Comparison of ENCODE assay signal across 2 cellular contexts in the genomic region with DNA sequence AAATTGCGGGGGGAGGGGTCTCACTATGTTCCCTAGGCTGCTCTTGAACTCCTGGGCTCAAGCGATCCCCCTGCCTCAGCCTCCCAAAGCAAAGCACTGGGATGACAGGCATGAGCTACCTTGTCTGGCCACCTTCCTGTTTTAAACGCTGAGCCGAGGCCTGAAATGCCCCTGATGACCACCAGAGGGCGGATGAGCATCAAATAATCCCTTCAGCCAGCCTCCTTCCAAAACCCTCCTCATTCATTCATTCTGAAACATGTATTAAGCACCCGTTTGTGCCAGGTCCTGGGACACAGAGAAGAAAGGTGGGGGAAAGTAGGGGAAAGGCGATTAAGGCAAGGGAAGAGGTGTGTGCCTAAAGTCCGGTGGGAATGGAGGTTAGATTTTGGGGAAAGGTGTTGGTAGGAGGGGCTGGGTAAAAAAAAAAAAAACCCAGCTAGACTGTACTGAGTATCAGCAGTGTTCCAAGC.
TF ChIP-seq lines count a peak whose summit lies in the region.

No MANE protein-coding gene starts in this region.

TF ChIP-seq in HEK293, 187 proteins besides CTCF, POLR2A, EP300 and RAD21 (continued from another document):
- TF ChIP-seq ZNF341 (tag by site-specific recombination; IDR thresholded peaks at IDR 0.05; ENCODE audit: low read depth) (no peak), ZNF416 (tag by site-specific recombination; IDR thresholded peaks at IDR 0.05) (no peak), ZNF214 (tag by site-specific recombination; IDR thresholded peaks at IDR 0.05; ENCODE audit: borderline replicate concordance) (no peak), ZNF548 (tag by site-specific recombination; IDR thresholded peaks at IDR 0.05) (no peak), ZNF433 (tag by site-specific recombination; IDR thresholded peaks at IDR 0.05; ENCODE audit: low read depth) (no peak), ZNF654 (tag by site-specific recombination; IDR thresholded peaks at IDR 0.05; ENCODE audit: low read depth) (peak; percentile 56), ZSCAN23 (tag by site-specific recombination; IDR thresholded peaks at IDR 0.05) (no peak), SP7 (tag by site-specific recombination; IDR thresholded peaks at IDR 0.05) (peak; percentile 61), ZNF155 (tag by site-specific recombination; IDR thresholded peaks at IDR 0.05) (no peak), ZNF366 (tag by site-specific recombination; conservative IDR thresholded peaks at IDR 0.05) (peak; percentile 89), ZNF571 (tag by site-specific recombination; IDR thresholded peaks at IDR 0.05) (no peak), ZNF600 (tag by site-specific recombination; IDR thresholded peaks at IDR 0.05) (peak; percentile 12; the same call in 1 of the 2 replicates), ZNF184 (tag by site-specific recombination; IDR thresholded peaks at IDR 0.05) (no peak), ZBTB20 (tag by site-specific recombination; IDR thresholded peaks at IDR 0.05) (0 out of 2 replicates have a peak, but pooled peaks have one; percentile 19), ZNF555 (tag by site-specific recombination; conservative IDR thresholded peaks at IDR 0.05) (no peak), ZNF792 (tag by site-specific recombination; IDR thresholded peaks at IDR 0.05) (0 out of 2 replicates have a peak, but pooled peaks have one; percentile 48), ZNF777 (tag by site-specific recombination; IDR thresholded peaks at IDR 0.05; ENCODE audit: borderline replicate concordance) (no peak), ZNF223 (tag by site-specific recombination; IDR thresholded peaks at IDR 0.05) (no peak), ZFHX2 (tag by site-specific recombination; conservative IDR thresholded peaks at IDR 0.05) (no peak), ZNF585B (tag by site-specific recombination; IDR thresholded peaks at IDR 0.05) (no peak)
- TF ChIP-seq, protein P1, sequence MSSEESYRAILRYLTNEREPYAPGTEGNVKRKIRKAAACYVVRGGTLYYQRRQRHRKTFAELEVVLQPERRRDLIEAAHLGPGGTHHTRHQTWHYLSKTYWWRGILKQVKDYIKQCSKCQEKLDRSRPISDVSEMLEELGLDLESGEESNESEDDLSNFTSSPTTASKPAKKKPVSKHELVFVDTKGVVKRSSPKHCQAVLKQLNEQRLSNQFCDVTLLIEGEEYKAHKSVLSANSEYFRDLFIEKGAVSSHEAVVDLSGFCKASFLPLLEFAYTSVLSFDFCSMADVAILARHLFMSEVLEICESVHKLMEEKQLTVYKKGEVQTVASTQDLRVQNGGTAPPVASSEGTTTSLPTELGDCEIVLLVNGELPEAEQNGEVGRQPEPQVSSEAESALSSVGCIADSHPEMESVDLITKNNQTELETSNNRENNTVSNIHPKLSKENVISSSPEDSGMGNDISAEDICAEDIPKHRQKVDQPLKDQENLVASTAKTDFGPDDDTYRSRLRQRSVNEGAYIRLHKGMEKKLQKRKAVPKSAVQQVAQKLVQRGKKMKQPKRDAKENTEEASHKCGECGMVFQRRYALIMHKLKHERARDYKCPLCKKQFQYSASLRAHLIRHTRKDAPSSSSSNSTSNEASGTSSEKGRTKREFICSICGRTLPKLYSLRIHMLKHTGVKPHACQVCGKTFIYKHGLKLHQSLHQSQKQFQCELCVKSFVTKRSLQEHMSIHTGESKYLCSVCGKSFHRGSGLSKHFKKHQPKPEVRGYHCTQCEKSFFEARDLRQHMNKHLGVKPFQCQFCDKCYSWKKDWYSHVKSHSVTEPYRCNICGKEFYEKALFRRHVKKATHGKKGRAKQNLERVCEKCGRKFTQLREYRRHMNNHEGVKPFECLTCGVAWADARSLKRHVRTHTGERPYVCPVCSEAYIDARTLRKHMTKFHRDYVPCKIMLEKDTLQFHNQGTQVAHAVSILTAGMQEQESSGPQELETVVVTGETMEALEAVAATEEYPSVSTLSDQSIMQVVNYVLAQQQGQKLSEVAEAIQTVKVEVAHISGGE (tag by site-specific recombination; conservative IDR thresholded peaks at IDR 0.05; ENCODE audit: low read depth), result no peak
- TF ChIP-seq, protein P2, sequence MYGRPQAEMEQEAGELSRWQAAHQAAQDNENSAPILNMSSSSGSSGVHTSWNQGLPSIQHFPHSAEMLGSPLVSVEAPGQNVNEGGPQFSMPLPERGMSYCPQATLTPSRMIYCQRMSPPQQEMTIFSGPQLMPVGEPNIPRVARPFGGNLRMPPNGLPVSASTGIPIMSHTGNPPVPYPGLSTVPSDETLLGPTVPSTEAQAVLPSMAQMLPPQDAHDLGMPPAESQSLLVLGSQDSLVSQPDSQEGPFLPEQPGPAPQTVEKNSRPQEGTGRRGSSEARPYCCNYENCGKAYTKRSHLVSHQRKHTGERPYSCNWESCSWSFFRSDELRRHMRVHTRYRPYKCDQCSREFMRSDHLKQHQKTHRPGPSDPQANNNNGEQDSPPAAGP (tag by site-specific recombination; IDR thresholded peaks at IDR 0.05), result no peak

TF ChIP-seq in HepG2, 621 proteins besides CTCF, POLR2A, EP300 and RAD21 (continued from another document and continues in another):
- TF ChIP-seq ZNF367 (CRISPR knock-in tag; IDR thresholded peaks at IDR 0.05; ENCODE audit: borderline replicate concordance) (no peak), KAT8 (CRISPR knock-in tag; IDR thresholded peaks at IDR 0.05) (peak; percentile 36; the same call in 1 of the 2 replicates), RFX5 (IDR thresholded peaks at IDR 0.05; ENCODE audit: low read depth, low read length) (no peak), MEF2D (CRISPR knock-in tag; IDR thresholded peaks at IDR 0.05) (no peak), ZNF629 (CRISPR knock-in tag; conservative IDR thresholded peaks at IDR 0.05) (no peak), HMGA1 (CRISPR knock-in tag; conservative IDR thresholded peaks at IDR 0.05) (no peak), EZH2 (conservative IDR thresholded peaks at IDR 0.05; ENCODE audit: low read depth, low read length) (no peak), SNRNP70 (IDR thresholded peaks at IDR 0.05; ENCODE audit: low read depth, low read length) (no peak), HNRNPK (IDR thresholded peaks at IDR 0.05; ENCODE audit: low read depth, low read length, poor library complexity, severe bottlenecking) (no peak), HNRNPH1 (optimal IDR thresholded peaks at IDR 0.05; ENCODE audit: low read depth, low read length) (no peak), ZNF282 (IDR thresholded peaks at IDR 0.05; ENCODE audit: partially characterized antibody) (no peak), ZNF17 (CRISPR knock-in tag; IDR thresholded peaks at IDR 0.05) (no peak), RBAK (CRISPR knock-in tag; IDR thresholded peaks at IDR 0.05) (no peak), ZNF496 (CRISPR knock-in tag; IDR thresholded peaks at IDR 0.05; ENCODE audit: insufficient replicate concordance) (no peak), ATRX (CRISPR knock-in tag; IDR thresholded peaks at IDR 0.05; ENCODE audit: borderline replicate concordance) (no peak), TSC22D2 (CRISPR knock-in tag; IDR thresholded peaks at IDR 0.05; ENCODE audit: borderline replicate concordance) (no peak), YY1 (IDR thresholded peaks at IDR 0.05; ENCODE audit: insufficient read depth, insufficient replicate concordance, low read depth, low read length) (peak; percentile 11), ZNF616 (CRISPR knock-in tag; IDR thresholded peaks at IDR 0.05; ENCODE audit: low read depth) (no peak), ARHGAP35 (CRISPR knock-in tag; IDR thresholded peaks at IDR 0.05; ENCODE audit: borderline replicate concordance) (no peak), ZNF564 (CRISPR knock-in tag; IDR thresholded peaks at IDR 0.05) (no peak), HHEX (CRISPR knock-in tag; IDR thresholded peaks at IDR 0.05) (no peak), NFRKB (IDR thresholded peaks at IDR 0.05) (no peak), ZNF224 (CRISPR knock-in tag; IDR thresholded peaks at IDR 0.05) (no peak), ZNF768 (CRISPR knock-in tag; IDR thresholded peaks at IDR 0.05) (no peak), NONO (IDR thresholded peaks at IDR 0.05) (no peak), NONO (CRISPR knock-in tag; conservative IDR thresholded peaks at IDR 0.05) (no peak), LCORL (IDR thresholded peaks at IDR 0.05) (no peak), LCORL (CRISPR knock-in tag; IDR thresholded peaks at IDR 0.05) (peak; percentile 36; the same call in 1 of the 2 replicates), KDM2A (CRISPR knock-in tag; IDR thresholded peaks at IDR 0.05; ENCODE audit: borderline replicate concordance, low read depth) (peak; percentile 50; the same call in 1 of the 2 replicates), SMARCE1 (IDR thresholded peaks at IDR 0.05; ENCODE audit: borderline replicate concordance) (no peak)
- TF ChIP-seq, protein P3, sequence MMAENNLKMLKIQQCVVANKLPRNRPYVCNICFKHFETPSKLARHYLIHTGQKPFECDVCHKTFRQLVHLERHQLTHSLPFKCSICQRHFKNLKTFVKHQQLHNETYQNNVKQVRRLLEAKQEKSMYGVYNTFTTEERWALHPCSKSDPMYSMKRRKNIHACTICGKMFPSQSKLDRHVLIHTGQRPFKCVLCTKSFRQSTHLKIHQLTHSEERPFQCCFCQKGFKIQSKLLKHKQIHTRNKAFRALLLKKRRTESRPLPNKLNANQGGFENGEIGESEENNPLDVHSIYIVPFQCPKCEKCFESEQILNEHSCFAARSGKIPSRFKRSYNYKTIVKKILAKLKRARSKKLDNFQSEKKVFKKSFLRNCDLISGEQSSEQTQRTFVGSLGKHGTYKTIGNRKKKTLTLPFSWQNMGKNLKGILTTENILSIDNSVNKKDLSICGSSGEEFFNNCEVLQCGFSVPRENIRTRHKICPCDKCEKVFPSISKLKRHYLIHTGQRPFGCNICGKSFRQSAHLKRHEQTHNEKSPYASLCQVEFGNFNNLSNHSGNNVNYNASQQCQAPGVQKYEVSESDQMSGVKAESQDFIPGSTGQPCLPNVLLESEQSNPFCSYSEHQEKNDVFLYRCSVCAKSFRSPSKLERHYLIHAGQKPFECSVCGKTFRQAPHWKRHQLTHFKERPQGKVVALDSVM (CRISPR knock-in tag; IDR thresholded peaks at IDR 0.05), result peak; percentile 63; the same call in 1 of the 2 replicates
- TF ChIP-seq, protein P4, sequence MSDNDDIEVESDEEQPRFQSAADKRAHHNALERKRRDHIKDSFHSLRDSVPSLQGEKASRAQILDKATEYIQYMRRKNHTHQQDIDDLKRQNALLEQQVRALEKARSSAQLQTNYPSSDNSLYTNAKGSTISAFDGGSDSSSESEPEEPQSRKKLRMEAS (IDR thresholded peaks at IDR 0.05), result peak; percentile 37; the same call in 1 of the 2 replicates
- TF ChIP-seq, protein P5, sequence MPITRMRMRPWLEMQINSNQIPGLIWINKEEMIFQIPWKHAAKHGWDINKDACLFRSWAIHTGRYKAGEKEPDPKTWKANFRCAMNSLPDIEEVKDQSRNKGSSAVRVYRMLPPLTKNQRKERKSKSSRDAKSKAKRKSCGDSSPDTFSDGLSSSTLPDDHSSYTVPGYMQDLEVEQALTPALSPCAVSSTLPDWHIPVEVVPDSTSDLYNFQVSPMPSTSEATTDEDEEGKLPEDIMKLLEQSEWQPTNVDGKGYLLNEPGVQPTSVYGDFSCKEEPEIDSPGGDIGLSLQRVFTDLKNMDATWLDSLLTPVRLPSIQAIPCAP (CRISPR knock-in tag; IDR thresholded peaks at IDR 0.05; ENCODE audit: low read depth), result no peak
- TF ChIP-seq, protein P6, sequence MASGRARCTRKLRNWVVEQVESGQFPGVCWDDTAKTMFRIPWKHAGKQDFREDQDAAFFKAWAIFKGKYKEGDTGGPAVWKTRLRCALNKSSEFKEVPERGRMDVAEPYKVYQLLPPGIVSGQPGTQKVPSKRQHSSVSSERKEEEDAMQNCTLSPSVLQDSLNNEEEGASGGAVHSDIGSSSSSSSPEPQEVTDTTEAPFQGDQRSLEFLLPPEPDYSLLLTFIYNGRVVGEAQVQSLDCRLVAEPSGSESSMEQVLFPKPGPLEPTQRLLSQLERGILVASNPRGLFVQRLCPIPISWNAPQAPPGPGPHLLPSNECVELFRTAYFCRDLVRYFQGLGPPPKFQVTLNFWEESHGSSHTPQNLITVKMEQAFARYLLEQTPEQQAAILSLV (CRISPR knock-in tag; IDR thresholded peaks at IDR 0.05; ENCODE audit: borderline replicate concordance), result no peak
- TF ChIP-seq, protein P7, sequence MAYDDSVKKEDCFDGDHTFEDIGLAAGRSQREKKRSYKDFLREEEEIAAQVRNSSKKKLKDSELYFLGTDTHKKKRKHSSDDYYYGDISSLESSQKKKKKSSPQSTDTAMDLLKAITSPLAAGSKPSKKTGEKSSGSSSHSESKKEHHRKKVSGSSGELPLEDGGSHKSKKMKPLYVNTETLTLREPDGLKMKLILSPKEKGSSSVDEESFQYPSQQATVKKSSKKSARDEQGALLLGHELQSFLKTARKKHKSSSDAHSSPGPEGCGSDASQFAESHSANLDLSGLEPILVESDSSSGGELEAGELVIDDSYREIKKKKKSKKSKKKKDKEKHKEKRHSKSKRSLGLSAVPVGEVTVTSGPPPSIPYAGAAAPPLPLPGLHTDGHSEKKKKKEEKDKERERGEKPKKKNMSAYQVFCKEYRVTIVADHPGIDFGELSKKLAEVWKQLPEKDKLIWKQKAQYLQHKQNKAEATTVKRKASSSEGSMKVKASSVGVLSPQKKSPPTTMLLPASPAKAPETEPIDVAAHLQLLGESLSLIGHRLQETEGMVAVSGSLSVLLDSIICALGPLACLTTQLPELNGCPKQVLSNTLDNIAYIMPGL (CRISPR knock-in tag; IDR thresholded peaks at IDR 0.05; ENCODE audit: borderline replicate concordance in 1 of 2, low read depth in 1 of 2), result peak; percentile 40 to 86; a peak in 2 of 4 replicates
- TF ChIP-seq, protein P8, sequence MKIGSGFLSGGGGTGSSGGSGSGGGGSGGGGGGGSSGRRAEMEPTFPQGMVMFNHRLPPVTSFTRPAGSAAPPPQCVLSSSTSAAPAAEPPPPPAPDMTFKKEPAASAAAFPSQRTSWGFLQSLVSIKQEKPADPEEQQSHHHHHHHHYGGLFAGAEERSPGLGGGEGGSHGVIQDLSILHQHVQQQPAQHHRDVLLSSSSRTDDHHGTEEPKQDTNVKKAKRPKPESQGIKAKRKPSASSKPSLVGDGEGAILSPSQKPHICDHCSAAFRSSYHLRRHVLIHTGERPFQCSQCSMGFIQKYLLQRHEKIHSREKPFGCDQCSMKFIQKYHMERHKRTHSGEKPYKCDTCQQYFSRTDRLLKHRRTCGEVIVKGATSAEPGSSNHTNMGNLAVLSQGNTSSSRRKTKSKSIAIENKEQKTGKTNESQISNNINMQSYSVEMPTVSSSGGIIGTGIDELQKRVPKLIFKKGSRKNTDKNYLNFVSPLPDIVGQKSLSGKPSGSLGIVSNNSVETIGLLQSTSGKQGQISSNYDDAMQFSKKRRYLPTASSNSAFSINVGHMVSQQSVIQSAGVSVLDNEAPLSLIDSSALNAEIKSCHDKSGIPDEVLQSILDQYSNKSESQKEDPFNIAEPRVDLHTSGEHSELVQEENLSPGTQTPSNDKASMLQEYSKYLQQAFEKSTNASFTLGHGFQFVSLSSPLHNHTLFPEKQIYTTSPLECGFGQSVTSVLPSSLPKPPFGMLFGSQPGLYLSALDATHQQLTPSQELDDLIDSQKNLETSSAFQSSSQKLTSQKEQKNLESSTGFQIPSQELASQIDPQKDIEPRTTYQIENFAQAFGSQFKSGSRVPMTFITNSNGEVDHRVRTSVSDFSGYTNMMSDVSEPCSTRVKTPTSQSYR (CRISPR knock-in tag; IDR thresholded peaks at IDR 0.05; ENCODE audit: borderline replicate concordance), result no peak
